Comparison of ENCODE assay signal across 19 cellular contexts in genomic region chr1:163412216-163412615, GRCh38.
"Had no signal": no experiment of that assay in that cellular context is flagged by ENCODE, and none has a peak within 500 bp of the region (broad histone marks: within the 10 kb centered on the region; RNA-seq: fewer than 3 reads in every experiment).

No MANE protein-coding gene starts in this region.

- H3K27ac Mint-ChIP-seq: activated naive CD4-positive, alpha-beta T cell treated with anti-CD3 and anti-CD28 coated beads, Interleukin-2, amount 50 U/mL, for 72 hours; activated T-cell treated with anti-CD3 and anti-CD28 coated beads, Interleukin-2, amount 50 U/mL, for 24 hours; brain had no signal

- H3K36me3 ChIP-seq: gastroesophageal sphincter, left ventricle myocardium inferior, upper lobe of right lung had no signal

- H3K9me3 ChIP-seq: gastroesophageal sphincter, left ventricle myocardium inferior, upper lobe of right lung had no signal

- H3K9me3 Mint-ChIP-seq: activated naive CD4-positive, alpha-beta T cell treated with anti-CD3 and anti-CD28 coated beads, Interleukin-2, amount 50 U/mL, for 72 hours; activated T-cell treated with anti-CD3 and anti-CD28 coated beads, Interleukin-2, amount 50 U/mL, for 24 hours; brain; central memory CD8-positive, alpha-beta T cell; nephron had no signal

- H3K27me3 ChIP-seq: upper lobe of right lung had no signal

- H3K36me3 Mint-ChIP-seq: activated naive CD4-positive, alpha-beta T cell treated with anti-CD3 and anti-CD28 coated beads, Interleukin-2, amount 50 U/mL, for 72 hours; brain had no signal

- H3K27ac ChIP-seq: epithelial cell of prostate, gastroesophageal sphincter, left ventricle myocardium inferior, upper lobe of right lung had no signal

- H3K4me3 Mint-ChIP-seq: activated T-cell treated with anti-CD3 and anti-CD28 coated beads, Interleukin-2, amount 50 U/mL, for 24 hours; brain; central memory CD8-positive, alpha-beta T cell; nephron had no signal

- ATAC-seq: activated naive CD4-positive, alpha-beta T cell treated with anti-CD3 and anti-CD28 coated beads, Interleukin-2, amount 50 U/mL, for 72 hours; gastroesophageal sphincter; stimulated activated naive CD8-positive, alpha-beta T cell treated with anti-CD3 and anti-CD28 coated beads, Interleukin-15, Interleukin-2, amounts not matched to agents 100 U/mL and 50 U/mL, for 24 hours; upper lobe of right lung had no signal

- H3K4me3 ChIP-seq: gastroesophageal sphincter, left ventricle myocardium inferior, upper lobe of right lung had no signal

- DNase-seq: activated CD4-positive, alpha-beta T cell treated with anti-CD3 and anti-CD28 coated beads, Interleukin-2, amount 50 U/mL, for 4 hours; activated CD4-positive, CD25-positive, alpha-beta regulatory T cell treated with anti-CD3 and anti-CD28 coated beads, Interleukin-2, amount 50 U/mL, for 72 hours; activated effector memory CD4-positive, alpha-beta T cell treated with anti-CD3 and anti-CD28 coated beads, Interleukin-2, amount 50 U/mL, for 16 hours; activated T-cell treated with anti-CD3 and anti-CD28 coated beads, Interleukin-2, amount 50 U/mL, for 24 hours; amniotic stem cell; effector memory CD4-positive, alpha-beta T cell; kidney; left ventricle myocardium inferior; mesendoderm; stimulated activated CD4-positive, alpha-beta T cell treated with anti-CD3 and anti-CD28 coated beads, Interleukin-4, amount 100 ng/mL, for 1 hour; stimulated activated CD8-positive, alpha-beta memory T cell treated with anti-CD3 and anti-CD28 coated beads, Interleukin-4, amount 100 ng/mL, for 48 hours; stimulated activated naive CD8-positive, alpha-beta T cell treated with anti-CD3 and anti-CD28 coated beads, Interleukin-15, Interleukin-2, amounts not matched to agents 100 U/mL and 50 U/mL, for 24 hours; upper lobe of right lung had no signal

- H3K4me1 ChIP-seq: left ventricle myocardium inferior, upper lobe of right lung had no signal
